ENCODE assay signal across 1 cellular context in genomic region chr4:4532371-4532770, GRCh38.
TF ChIP-seq lines count a peak whose summit lies in the region.

No MANE protein-coding gene starts in this region.

TF ChIP-seq in K562, 482 proteins besides CTCF, POLR2A, EP300 and RAD21 (continued from another document and continues in another):
- no peak for TF ChIP-seq PRDM10 (IDR thresholded peaks at IDR 0.05; ENCODE audit: partially characterized antibody)
- TF ChIP-seq NFRKB (IDR thresholded peaks at IDR 0.05; ENCODE audit: low read depth), result no peak
- no peak for TF ChIP-seq ZSCAN29 (IDR thresholded peaks at IDR 0.05)
- no peak for TF ChIP-seq ZFP30 (CRISPR knock-in tag; IDR thresholded peaks at IDR 0.05; ENCODE audit: borderline replicate concordance)
- TF ChIP-seq ATF3 (IDR thresholded peaks at IDR 0.05), result peak; percentile 72
- no peak for TF ChIP-seq ATF3 (CRISPR knock-in tag; conservative IDR thresholded peaks at IDR 0.05)
- TF ChIP-seq ZNF24 (IDR thresholded peaks at IDR 0.05), result no peak
- TF ChIP-seq BRCA1 (IDR thresholded peaks at IDR 0.05), result no peak
- no peak for TF ChIP-seq BRCA1 (CRISPR knock-in tag; IDR thresholded peaks at IDR 0.05)
- TF ChIP-seq FOXK2 (conservative IDR thresholded peaks at IDR 0.05 in 1 of 2, IDR thresholded peaks at IDR 0.05 in 1 of 2; ENCODE audit: low read depth in 2 of 2), result peak; percentile 73 to 85; a peak in 3 of 4 replicates
- TF ChIP-seq SIX5 (IDR thresholded peaks at IDR 0.05; ENCODE audit: borderline replicate concordance in 1 of 2, insufficient read depth in 1 of 2, low read depth in 1 of 2, low read length in 2 of 2), result no peak
- no peak for TF ChIP-seq STAT6 (CRISPR knock-in tag; IDR thresholded peaks at IDR 0.05)
- TF ChIP-seq GATAD2B (IDR thresholded peaks at IDR 0.05; ENCODE audit: borderline replicate concordance), result 0 out of 2 replicates have a peak, but pooled peaks have one; percentile 37
- TF ChIP-seq SRSF9 (IDR thresholded peaks at IDR 0.05; ENCODE audit: borderline replicate concordance, low read depth, low read length), result no peak
- no peak for TF ChIP-seq ZNF707 (CRISPR knock-in tag; conservative IDR thresholded peaks at IDR 0.05)
- TF ChIP-seq POU5F1 (IDR thresholded peaks at IDR 0.05; ENCODE audit: borderline replicate concordance, low read depth, low read length, partially characterized antibody), result no peak
- TF ChIP-seq TSC22D4 (tag; IDR thresholded peaks at IDR 0.05), result no peak
- TF ChIP-seq MTF1 (CRISPR knock-in tag; IDR thresholded peaks at IDR 0.05; ENCODE audit: borderline replicate concordance), result no peak
- TF ChIP-seq ZNF57 (CRISPR knock-in tag; IDR thresholded peaks at IDR 0.05), result no peak
- TF ChIP-seq RFX7 (CRISPR knock-in tag; IDR thresholded peaks at IDR 0.05), result no peak
- no peak for TF ChIP-seq ZBTB40 (IDR thresholded peaks at IDR 0.05)
- TF ChIP-seq ZBTB40 (CRISPR knock-in tag; IDR thresholded peaks at IDR 0.05), result no peak
- TF ChIP-seq ELF2 (CRISPR knock-in tag; IDR thresholded peaks at IDR 0.05), result no peak
- TF ChIP-seq ZNF311 (CRISPR knock-in tag; IDR thresholded peaks at IDR 0.05), result no peak
- TF ChIP-seq SIRT6 (IDR thresholded peaks at IDR 0.05; ENCODE audit: low read depth, low read length), result no peak
- no peak for TF ChIP-seq NEUROD1 (IDR thresholded peaks at IDR 0.05; ENCODE audit: borderline replicate concordance, low read depth, low read length, partially characterized antibody)
- TF ChIP-seq DMBX1 (CRISPR knock-in tag; IDR thresholded peaks at IDR 0.05; ENCODE audit: borderline replicate concordance), result no peak
- no peak for TF ChIP-seq ZNF445 (CRISPR knock-in tag; IDR thresholded peaks at IDR 0.05; ENCODE audit: low read depth)
- TF ChIP-seq ZBTB26 (CRISPR knock-in tag; IDR thresholded peaks at IDR 0.05), result no peak
- TF ChIP-seq TAF7 (tag; IDR thresholded peaks at IDR 0.05), result no peak
- no peak for TF ChIP-seq RERE (CRISPR knock-in tag; IDR thresholded peaks at IDR 0.05; ENCODE audit: borderline replicate concordance)
- no peak for TF ChIP-seq ETS2 (tag; IDR thresholded peaks at IDR 0.05; ENCODE audit: borderline replicate concordance, poor library complexity, severe bottlenecking)
- TF ChIP-seq SMARCA4 (IDR thresholded peaks at IDR 0.05), result peak; percentile 95
- no peak for TF ChIP-seq PURB (CRISPR knock-in tag; IDR thresholded peaks at IDR 0.05; ENCODE audit: low read depth)
- TF ChIP-seq SAFB (IDR thresholded peaks at IDR 0.05; ENCODE audit: borderline replicate concordance, low read depth, low read length), result no peak
- no peak for TF ChIP-seq ZNF12 (CRISPR knock-in tag; IDR thresholded peaks at IDR 0.05)
- TF ChIP-seq RB1 (IDR thresholded peaks at IDR 0.05; ENCODE audit: low read depth), result no peak
- no peak for TF ChIP-seq TOE1 (IDR thresholded peaks at IDR 0.05; ENCODE audit: borderline replicate concordance)
- no peak for TF ChIP-seq TOE1 (CRISPR knock-in tag; IDR thresholded peaks at IDR 0.05; ENCODE audit: borderline replicate concordance, low read depth)
